In the genomic region with DNA sequence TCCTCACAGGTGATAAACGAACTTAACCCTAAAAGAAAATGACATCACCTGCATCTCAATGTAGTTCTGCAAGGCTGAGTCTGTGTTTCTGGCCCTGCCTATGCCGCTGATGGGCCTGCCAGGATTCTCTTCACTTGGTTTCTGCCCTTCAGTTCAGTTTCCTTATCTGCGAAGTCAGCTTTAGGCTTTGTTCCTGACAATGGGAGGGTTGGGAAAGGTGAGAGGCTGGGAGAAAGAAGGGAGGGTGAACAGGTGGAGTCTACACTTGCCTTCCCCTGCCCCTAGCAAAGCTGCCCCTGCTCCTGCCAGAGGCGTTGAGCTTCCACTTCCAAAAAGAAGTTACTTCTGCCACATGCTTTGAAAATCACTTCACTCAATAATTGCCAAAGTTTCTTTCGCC, we compare ENCODE assay signal across 1 cellular context.
TF ChIP-seq lines count a peak whose summit lies in the region.

No MANE protein-coding gene starts in this region.

TF ChIP-seq in H1, 55 proteins besides CTCF, POLR2A, EP300 and RAD21:
- TF ChIP-seq PHF8 (conservative IDR thresholded peaks at IDR 0.05; ENCODE audit: low read depth, low read length), result no peak
- TF ChIP-seq RXRA (IDR thresholded peaks at IDR 0.05; ENCODE audit: insufficient read depth, low read depth, low read length), result no peak
- TF ChIP-seq SIX5 (IDR thresholded peaks at IDR 0.05; ENCODE audit: low read depth, low read length), result no peak
- no peak for TF ChIP-seq SP2 (IDR thresholded peaks at IDR 0.05; ENCODE audit: low read length)
- TF ChIP-seq EGR1 (IDR thresholded peaks at IDR 0.05; ENCODE audit: borderline replicate concordance, low read depth, low read length), result no peak
- no peak for TF ChIP-seq HDAC6 (IDR thresholded peaks at IDR 0.05; ENCODE audit: low read depth, low read length)
- no peak for TF ChIP-seq CEBPB (IDR thresholded peaks at IDR 0.05; ENCODE audit: low read depth, low read length)
